13 cellular contexts compared by ENCODE assay signal in genomic region chr2:238233625-238234024, GRCh38. TPM values are rescaled to one million over a fixed set of nuclear protein-coding genes. Genes with fewer than 3 reads are reported as not detected.
DNase-seq lines count a peak whose midpoint lies in the region; ATAC-seq and TF ChIP-seq lines count a peak whose summit lies in the region.
"Had no signal": no experiment of that assay in that cellular context is flagged by ENCODE, and none has a peak within 500 bp of the region (broad histone marks: within the 10 kb centered on the region; RNA-seq: fewer than 3 reads in every experiment).

No MANE protein-coding gene starts in this region.

- peaks cover 14% of the 10 kb centered on the region for H3K4me1 Mint-ChIP-seq in activated CD8-positive, alpha-beta memory T cell treated with anti-CD3 and anti-CD28 coated beads, Interleukin-2, amount 10 ng/mL, durations not matched to agents 7 days and 5 days
- peaks cover 11% of the 10 kb centered on the region for H3K4me1 Mint-ChIP-seq in activated T-helper 2 cell treated with anti-CD3 and anti-CD28 coated beads, Interferon-gamma antibody, Interleukin-2, Interleukin-4, amounts not matched to agents 10 μg/mL and 5 μg/mL and 100 μg/mL, durations not matched to agents 14 hours and 24 hours and 36 hours (ENCODE audit: low read depth)
- peaks cover 17% of the 10 kb centered on the region for H3K4me1 Mint-ChIP-seq in osteocyte (ENCODE audit: unreplicated experiment)

- H3K4me1 ChIP-seq in ovary (ENCODE audit: insufficient read depth): peaks cover 7% of the 10 kb centered on the region
- H3K4me1 ChIP-seq: right lobe of liver had no signal

- H3K27me3 ChIP-seq in ovary: no peaks in the 10 kb centered on the region
- H3K27me3 ChIP-seq: gastrocnemius medialis, right lobe of liver, thyroid gland had no signal

- no peak overlapping the region for H3K27ac Mint-ChIP-seq in activated CD8-positive, alpha-beta memory T cell treated with anti-CD3 and anti-CD28 coated beads, Interleukin-2, amount 10 ng/mL, durations not matched to agents 7 days and 5 days
- no peak overlapping the region for H3K27ac Mint-ChIP-seq in activated T-helper 2 cell treated with anti-CD3 and anti-CD28 coated beads, Interferon-gamma antibody, Interleukin-2, Interleukin-4, amounts not matched to agents 10 μg/mL and 5 μg/mL and 100 μg/mL, durations not matched to agents 14 hours and 24 hours and 36 hours
- H3K27ac Mint-ChIP-seq in osteocyte (ENCODE audit: unreplicated experiment): no peak overlapping the region

- TF ChIP-seq POLR2A in NB4 (IDR thresholded peaks at IDR 0.05; ENCODE audit: extremely low read depth, insufficient read length) (no peak), ovary (IDR thresholded peaks at IDR 0.05) (no peak)

- no peaks in the 10 kb centered on the region for H3K9me3 ChIP-seq in ovary
- H3K9me3 ChIP-seq: gastrocnemius medialis, right lobe of liver, thyroid gland had no signal

- WGBS in ovary, 3 donors: 86 to 90% (median 88%) methylated on average over 12 of the region's 12 CpGs

- H3K4me3 ChIP-seq in NB4 (ENCODE audit: low read depth, low read length) (peak overlapping the region; percentile 7), ovary (no peak overlapping the region)

- no peak for ATAC-seq in activated CD8-positive, alpha-beta memory T cell treated with anti-CD3 and anti-CD28 coated beads, Interleukin-2, amount 10 ng/mL, durations not matched to agents 7 days and 5 days

- intact Hi-C loops in activated T-helper 2 cell treated with anti-CD3 and anti-CD28 coated beads, Interferon-gamma antibody, Interleukin-2, Interleukin-4, amounts not matched to agents 10 μg/mL and 5 μg/mL and 100 μg/mL, durations not matched to agents 14 hours and 24 hours and 36 hours (cut with micrococcal nuclease): no loop called here
- intact Hi-C loops in ovary (cut with DNase I): no loop called here

- H3K27me3 Mint-ChIP-seq in activated CD8-positive, alpha-beta memory T cell treated with anti-CD3 and anti-CD28 coated beads, Interleukin-2, amount 10 ng/mL, durations not matched to agents 7 days and 5 days: peaks cover 69% of the 10 kb centered on the region
- H3K27me3 Mint-ChIP-seq in activated T-helper 2 cell treated with anti-CD3 and anti-CD28 coated beads, Interferon-gamma antibody, Interleukin-2, Interleukin-4, amounts not matched to agents 10 μg/mL and 5 μg/mL and 100 μg/mL, durations not matched to agents 14 hours and 24 hours and 36 hours (ENCODE audit: low read depth): peaks cover 60% of the 10 kb centered on the region
- H3K27me3 Mint-ChIP-seq in osteocyte (ENCODE audit: unreplicated experiment): no peaks in the 10 kb centered on the region

- TF ChIP-seq CTCF in NB4 (IDR thresholded peaks at IDR 0.05; ENCODE audit: low read depth, low read length) (no peak), osteocyte (IDR thresholded peaks at IDR 0.05) (no peak), ovary (IDR thresholded peaks at IDR 0.05) (no peak)

- H3K4me3 Mint-ChIP-seq in activated CD8-positive, alpha-beta memory T cell treated with anti-CD3 and anti-CD28 coated beads, Interleukin-2, amount 10 ng/mL, durations not matched to agents 7 days and 5 days: peak overlapping the region; percentile 16
- peak overlapping the region; percentile 57 for H3K4me3 Mint-ChIP-seq in activated T-helper 2 cell treated with anti-CD3 and anti-CD28 coated beads, Interferon-gamma antibody, Interleukin-2, Interleukin-4, amounts not matched to agents 10 μg/mL and 5 μg/mL and 100 μg/mL, durations not matched to agents 14 hours and 24 hours and 36 hours (ENCODE audit: low read depth)
- peak overlapping the region; percentile 71 for H3K4me3 Mint-ChIP-seq in osteocyte (ENCODE audit: unreplicated experiment)

- H3K36me3 ChIP-seq in ovary: no peaks in the 10 kb centered on the region
- H3K36me3 ChIP-seq: cardiac muscle cell, gastrocnemius medialis, right lobe of liver, thyroid gland had no signal

- CTCF ChIA-PET in activated CD8-positive, alpha-beta memory T cell treated with anti-CD3 and anti-CD28 coated beads, Interleukin-2, amount 10 ng/mL, durations not matched to agents 7 days and 5 days (lab: Charles Lee): no interaction called here

- DNase-seq in activated CD8-positive, alpha-beta memory T cell treated with anti-CD3 and anti-CD28 coated beads, Interleukin-2, amount 10 ng/mL, durations not matched to agents 7 days and 5 days: no peak
- no peak for DNase-seq in activated CD8-positive, alpha-beta memory T cell treated with anti-CD3 and anti-CD28 coated beads, Interleukin-2, amount 50 U/mL, for 48 hours
- DNase-seq in NB4 (ENCODE audit: low read depth): peak; percentile 93
- no peak for DNase-seq in activated T-helper 2 cell treated with anti-CD3 and anti-CD28 coated beads, Interferon-gamma antibody, Interleukin-2, Interleukin-4, amounts not matched to agents 10 μg/mL and 5 μg/mL and 100 μg/mL, durations not matched to agents 14 hours and 24 hours and 36 hours (ENCODE audit: low spot score)
- DNase-seq in osteocyte (ENCODE audit: extremely low spot score, unreplicated experiment): no peak
- no peak for DNase-seq in hypothalamus (lab: John Stamatoyannopoulos, UW)
- DNase-seq in ovary: no peak
- DNase-seq in SKM-1 (lab: John Stamatoyannopoulos, UW; ENCODE audit: unreplicated experiment): no peak
- DNase-seq: NCI-H1694 had no signal

- H3K36me3 Mint-ChIP-seq in activated CD8-positive, alpha-beta memory T cell treated with anti-CD3 and anti-CD28 coated beads, Interleukin-2, amount 10 ng/mL, durations not matched to agents 7 days and 5 days: no peaks in the 10 kb centered on the region
- H3K36me3 Mint-ChIP-seq in activated T-helper 2 cell treated with anti-CD3 and anti-CD28 coated beads, Interferon-gamma antibody, Interleukin-2, Interleukin-4, amounts not matched to agents 10 μg/mL and 5 μg/mL and 100 μg/mL, durations not matched to agents 14 hours and 24 hours and 36 hours (ENCODE audit: low read depth): peaks cover 4% of the 10 kb centered on the region
- no peaks in the 10 kb centered on the region for H3K36me3 Mint-ChIP-seq in osteocyte (ENCODE audit: unreplicated experiment)

- no peak overlapping the region for H3K27ac ChIP-seq in ovary
- H3K27ac ChIP-seq: cardiac muscle cell, thyroid gland had no signal

- TF ChIP-seq EP300 in ovary (IDR thresholded peaks at IDR 0.05): no peak

- H3K9me3 Mint-ChIP-seq in activated CD8-positive, alpha-beta memory T cell treated with anti-CD3 and anti-CD28 coated beads, Interleukin-2, amount 10 ng/mL, durations not matched to agents 7 days and 5 days (ENCODE audit: low read depth): no peaks in the 10 kb centered on the region
- peaks cover 5% of the 10 kb centered on the region for H3K9me3 Mint-ChIP-seq in activated T-helper 2 cell treated with anti-CD3 and anti-CD28 coated beads, Interferon-gamma antibody, Interleukin-2, Interleukin-4, amounts not matched to agents 10 μg/mL and 5 μg/mL and 100 μg/mL, durations not matched to agents 14 hours and 24 hours and 36 hours
- H3K9me3 Mint-ChIP-seq in osteocyte (ENCODE audit: unreplicated experiment): no peaks in the 10 kb centered on the region

RNA-seq across cellular contexts. Expression of gene HES6, which starts 6.2 kb away (rescaled TPM):
- 1 to 10 TPM; 3.0 to 4.0 TPM for total RNA-seq in activated CD8-positive, alpha-beta memory T cell treated with anti-CD3 and anti-CD28 coated beads, Interleukin-2, amount 10 ng/mL, durations not matched to agents 7 days and 5 days
- total RNA-seq in activated T-helper 2 cell treated with anti-CD3 and anti-CD28 coated beads, Interferon-gamma antibody, Interleukin-2, Interleukin-4, amounts not matched to agents 10 μg/mL and 5 μg/mL and 100 μg/mL, durations not matched to agents 14 hours and 24 hours and 36 hours: 10.2 and 10.8 TPM in 2 replicates
- total RNA-seq in osteocyte (6.2 and 6.5 TPM in 2 replicates), ovary (10 to 100 TPM in 2 of 7 donors, 1 to 10 TPM in 5; 1.1 to 12.4 (median 3.1) TPM)
- polyA plus RNA-seq in ovary: 1 to 10 TPM in 1 of 2 donors, under 1 TPM in 1; 0.33 to 2.0 TPM

RNA-seq across cellular contexts. Expression of gene ILKAP, which starts 30.1 kb away (rescaled TPM):
- total RNA-seq in activated CD8-positive, alpha-beta memory T cell treated with anti-CD3 and anti-CD28 coated beads, Interleukin-2, amount 10 ng/mL, durations not matched to agents 7 days and 5 days: 10 to 100 TPM; 52.6 to 61.7 TPM
- 67.1 and 71.3 TPM in 2 replicates for total RNA-seq in activated T-helper 2 cell treated with anti-CD3 and anti-CD28 coated beads, Interferon-gamma antibody, Interleukin-2, Interleukin-4, amounts not matched to agents 10 μg/mL and 5 μg/mL and 100 μg/mL, durations not matched to agents 14 hours and 24 hours and 36 hours
- 34.1 and 37.2 TPM in 2 replicates for total RNA-seq in osteocyte
- 10 to 100 TPM; 28.4 to 54.9 (median 38.9) TPM for total RNA-seq in ovary
- polyA plus RNA-seq in ovary: 10 to 100 TPM; 28.5 to 49.5 TPM

RNA-seq across cellular contexts. Expression of gene PER2, which starts 54.8 kb away (rescaled TPM):
- 10 to 100 TPM in 1 of 2 experiments, 1 to 10 TPM in 1; 9.1 to 11.5 TPM for total RNA-seq in activated CD8-positive, alpha-beta memory T cell treated with anti-CD3 and anti-CD28 coated beads, Interleukin-2, amount 10 ng/mL, durations not matched to agents 7 days and 5 days
- total RNA-seq in activated T-helper 2 cell treated with anti-CD3 and anti-CD28 coated beads, Interferon-gamma antibody, Interleukin-2, Interleukin-4, amounts not matched to agents 10 μg/mL and 5 μg/mL and 100 μg/mL, durations not matched to agents 14 hours and 24 hours and 36 hours: 19.1 and 19.3 TPM in 2 replicates
- total RNA-seq in osteocyte (3.7 and 5.7 TPM in 2 replicates), ovary (10 to 100 TPM in 6 of 7 donors, 1 to 10 TPM in 1; 9.9 to 34.5 (median 27.4) TPM)
- 1 to 10 TPM; 8.1 to 8.5 TPM for polyA plus RNA-seq in ovary

Comparison
In these comparisons a context has a peak if more than half of its experiments do, and no peak if none do; other contexts are left out.
1. H3K4me3 Mint-ChIP-seq: peak in every context shown above with its lines; median percentile 71 in osteocyte; 57 in activated T-helper 2 cell treated with anti-CD3 and anti-CD28 coated beads, Interferon-gamma antibody, Interleukin-2, Interleukin-4, amounts not matched to agents 10 μg/mL and 5 μg/mL and 100 μg/mL, durations not matched to agents 14 hours and 24 hours and 36 hours; 16 in activated CD8-positive, alpha-beta memory T cell treated with anti-CD3 and anti-CD28 coated beads, Interleukin-2, amount 10 ng/mL, durations not matched to agents 7 days and 5 days.